9 cellular contexts compared by ENCODE assay signal in genomic region chr4:138053601-138054322, GRCh38.
DNase-seq lines count a peak whose midpoint lies in the region; ATAC-seq and TF ChIP-seq lines count a peak whose summit lies in the region.
"Had no signal": no experiment of that assay in that cellular context is flagged by ENCODE, and none has a peak within 500 bp of the region (broad histone marks: within the 10 kb centered on the region; RNA-seq: fewer than 3 reads in every experiment).

No MANE protein-coding gene starts in this region.

- no peaks in the 10 kb centered on the region for H3K36me3 ChIP-seq in thoracic aorta

- H3K27me3 ChIP-seq in thoracic aorta (replicated peaks; ENCODE audit: insufficient read depth): no peaks in the 10 kb centered on the region

- DNase-seq in DMS153 (lab: John Stamatoyannopoulos, UW) (peak; percentile 9), DMS153 treated with DMSO at 0.1 percent for 48 hours (lab: John Stamatoyannopoulos, UW; ENCODE audit: unreplicated experiment) (no peak), SW 1271 (lab: John Stamatoyannopoulos, UW) (peak; percentile 53 to 82), foreskin fibroblast (peak; percentile 92 to 94), thoracic aorta (ENCODE audit: low spot score) (peak; percentile 13), activated gamma-delta T cell (lab: John Stamatoyannopoulos, UW) (no peak)

- TF ChIP-seq CTCF in foreskin fibroblast (IDR thresholded peaks at IDR 0.05; ENCODE audit: low read depth, low read length) (no peak), thoracic aorta (IDR thresholded peaks at IDR 0.05) (no peak)

- peak; percentile 87 for ATAC-seq in thoracic aorta (ENCODE audit: insufficient number of reproducible peaks, low FRiP score, low read depth)
- no peak for ATAC-seq in HG03432 (IDR thresholded peaks at IDR 0.05; ENCODE audit: unreplicated experiment)
- ATAC-seq in GM18498 (IDR thresholded peaks at IDR 0.05; ENCODE audit: unreplicated experiment): no peak

- H3K4me1 ChIP-seq in thoracic aorta (ENCODE audit: control insufficient read depth in 1 of 2, low read depth in 2 of 2): peaks cover 6 to 18% of the 10 kb centered on the region in 2 donors

- H3K4me3 ChIP-seq in foreskin fibroblast (ENCODE audit: low read depth in 1 of 2, low read length in 2 of 2): peak overlapping the region; percentile 25 to 27
- peak overlapping the region; percentile 31 for H3K4me3 ChIP-seq in thoracic aorta

- H3K27ac ChIP-seq in thoracic aorta: peak overlapping the region in 1 of 2 donors; percentile 51
- H3K27ac ChIP-seq: 22Rv1 had no signal

- no peaks in the 10 kb centered on the region for H3K9me3 ChIP-seq in thoracic aorta

Comparison
In these comparisons a context has a peak if more than half of its experiments do, and no peak if none do; other contexts are left out.
1. DNase-seq: peak in DMS153 (single experiment), SW 1271 (2 of 2), foreskin fibroblast (2 of 2) and thoracic aorta (single experiment); none in DMS153 treated with DMSO at 0.1 percent for 48 hours (single experiment) and activated gamma-delta T cell (single experiment).